27 cellular contexts compared by ENCODE assay signal in the genomic region with DNA sequence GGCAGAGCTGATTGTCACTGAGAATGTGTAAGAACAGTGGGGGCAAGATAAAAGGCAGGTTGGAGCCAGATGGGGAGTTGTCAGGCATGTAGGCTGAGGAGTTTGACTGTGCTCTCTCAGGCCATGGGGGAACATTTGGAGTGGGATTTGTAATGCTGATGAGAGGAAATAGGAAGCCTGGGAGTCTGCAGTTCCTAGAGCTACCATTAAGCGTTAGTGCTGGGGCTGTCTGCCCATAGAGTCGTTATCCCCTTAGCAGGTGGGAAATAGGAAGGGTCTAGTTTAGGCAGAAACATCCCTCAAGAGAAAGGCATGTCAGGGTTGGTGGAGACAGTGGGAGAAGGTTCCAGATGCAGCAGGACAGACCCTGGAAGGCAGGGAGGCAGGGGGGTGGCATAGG.
A peak's percentile ranks its signal among the peaks of the same experiment; 100 is the strongest.
DNase-seq lines count a peak whose midpoint lies in the region; ATAC-seq and TF ChIP-seq lines count a peak whose summit lies in the region.
"Had no signal": no experiment of that assay in that cellular context is flagged by ENCODE, and none has a peak within 500 bp of the region (broad histone marks: within the 10 kb centered on the region; RNA-seq: fewer than 3 reads in every experiment).

No MANE protein-coding gene starts in this region.

- H3K4me1 Mint-ChIP-seq in type B pancreatic cell (ENCODE audit: unreplicated experiment) = no peaks in the 10 kb centered on the region
- H3K4me1 Mint-ChIP-seq: CD14-positive monocyte; CD8-positive, alpha-beta memory T cell had no signal

- no peaks in the 10 kb centered on the region for H3F3A ChIP-seq in PC-3 (ENCODE audit: low read length, unreplicated experiment)

- no peaks in the 10 kb centered on the region for H3K4me1 ChIP-seq in PC-3 (ENCODE audit: insufficient read depth, low read length)
- H3K4me1 ChIP-seq: BE2C, Peyer's patch had no signal

- TF ChIP-seq CTCF in PC-3 (conservative IDR thresholded peaks at IDR 0.05; ENCODE audit: low read depth, low read length) (peak; percentile 18; the same call in 1 of the 2 replicates), type B pancreatic cell (conservative IDR thresholded peaks at IDR 0.05) (peak; percentile 21)

- peaks cover 3% of the 10 kb centered on the region for H3K36me3 Mint-ChIP-seq in type B pancreatic cell
- H3K36me3 Mint-ChIP-seq: CD14-positive monocyte had no signal

- no peak overlapping the region for H3K9ac ChIP-seq in PC-3 (ENCODE audit: low read length)

- peaks cover 16% of the 10 kb centered on the region for H3K9me3 Mint-ChIP-seq in type B pancreatic cell

- no peaks in the 10 kb centered on the region for H3K79me2 ChIP-seq in PC-3 (ENCODE audit: low read length)

- DNase-seq in NCI-H82 (lab: John Stamatoyannopoulos, UW) (peak; percentile 9), NCI-H82 treated with DMSO at 0.1 percent for 48 hours (lab: John Stamatoyannopoulos, UW; ENCODE audit: unreplicated experiment) (no peak), PC-3 (no peak), iPS DF 19.7 (ENCODE audit: low read depth, low spot score) (peak; percentile 54), type B pancreatic cell (ENCODE audit: extremely low spot score, unreplicated experiment) (no peak), NCI-H2107 (lab: John Stamatoyannopoulos, UW) (no peak)
- DNase-seq: 8988T; ACHN; BE2C; CD8-positive, alpha-beta memory T cell; DMS153; DND-41; Kasumi-1; NCI-H1092 treated with DMSO at 0.1 percent for 48 hours; NCI-H1436; NCI-H187; NCI-H2081 treated with DMSO at 0.1 percent for 48 hours; NCI-H2171 treated with DMSO at 0.1 percent for 48 hours; NCI-H345; NCI-H510A treated with DMSO at 0.1 percent for 48 hours; NCI-H774; Peyer's patch; SHP77 treated with DMSO at 0.1 percent for 48 hours had no signal

- H3K4me2 ChIP-seq in PC-3 (ENCODE audit: low read length) = no peak overlapping the region

- H2AFZ ChIP-seq in PC-3 (ENCODE audit: low read length) = no peak overlapping the region

- H4K20me1 ChIP-seq in PC-3 (ENCODE audit: low read length) = no peaks in the 10 kb centered on the region

- no TSS peak for BruUV-seq in PC-3 (replicated peaks; lab: Mats Ljungman, UMichigan)

- CTCF ChIA-PET in PC-3 (lab: Charles Lee) = interaction anchor here (0.6 to 0.7 kb wide), 2 partner anchors 39 to 1394 kb away, joined by 3 to 4 read pairs; no protein-coding TSS in a partner anchor

- H3K4me3 Mint-ChIP-seq in type B pancreatic cell = no peak overlapping the region
- H3K4me3 Mint-ChIP-seq: CD14-positive monocyte; CD8-positive, alpha-beta memory T cell had no signal

- ATAC-seq in PC-3 (peak; percentile 38), GM21381 (IDR thresholded peaks at IDR 0.05; ENCODE audit: unreplicated experiment) (no peak), GM18858 (IDR thresholded peaks at IDR 0.05; ENCODE audit: unreplicated experiment) (no peak)
- ATAC-seq: K562 had no signal

- no peaks in the 10 kb centered on the region for H3K9me2 ChIP-seq in PC-3 (replicated peaks; ENCODE audit: low read length)

- no peak overlapping the region for H3K27ac Mint-ChIP-seq in type B pancreatic cell
- H3K27ac Mint-ChIP-seq: CD8-positive, alpha-beta memory T cell had no signal

- H3K36me3 ChIP-seq in PC-3 (ENCODE audit: low read depth, low read length) = no peaks in the 10 kb centered on the region
- H3K36me3 ChIP-seq: BE2C, Peyer's patch had no signal

- peaks cover 44% of the 10 kb centered on the region for H3K27me3 ChIP-seq in PC-3 (ENCODE audit: low read length)
- H3K27me3 ChIP-seq: BE2C, Peyer's patch had no signal

- no peak overlapping the region for H3K4me3 ChIP-seq in PC-3 (ENCODE audit: low read length)
- H3K4me3 ChIP-seq: K562, Peyer's patch had no signal

- H3K27me3 Mint-ChIP-seq in type B pancreatic cell = peaks cover 16% of the 10 kb centered on the region

- H3K27ac ChIP-seq in PC-3 (ENCODE audit: low read length) = no peak overlapping the region
- H3K27ac ChIP-seq: Peyer's patch had no signal

- no peaks in the 10 kb centered on the region for H3K9me3 ChIP-seq in PC-3 (ENCODE audit: low read length)
- H3K9me3 ChIP-seq: BE2C, Peyer's patch had no signal

- POLR2A ChIA-PET in PC-3 (lab: Charles Lee; ENCODE audit: unreplicated experiment) = no interaction called here

- intact Hi-C loops in PC-3 (cut with micrococcal nuclease) = no loop called here

Comparison
In these comparisons a context has a peak if more than half of its experiments do, and no peak if none do; other contexts are left out.
1. DNase-seq: peak in NCI-H82 (single experiment) and iPS DF 19.7 (single experiment); none in NCI-H82 treated with DMSO at 0.1 percent for 48 hours (single experiment), PC-3 (single experiment), type B pancreatic cell (single experiment) and NCI-H2107 (single experiment).